Comparison of ENCODE assay signal across 8 cellular contexts in genomic region chr19:8335343-8336071, GRCh38. TPM values are rescaled to one million over a fixed set of nuclear protein-coding genes. Genes with fewer than 3 reads are reported as not detected.
DNase-seq lines count a peak whose midpoint lies in the region; ATAC-seq and TF ChIP-seq lines count a peak whose summit lies in the region.

No MANE protein-coding gene starts in this region.

- H3K9me3 Mint-ChIP-seq in T-helper 1 cell treated with Interleukin-12 subunit alpha and Interleukin-12 subunit beta and Interleukin-4 antibody, amounts not matched to agents 30 μg/mL and 1 μg/mL, for 36 hours: no peaks in the 10 kb centered on the region
- no peaks in the 10 kb centered on the region for H3K9me3 Mint-ChIP-seq in endothelial cell (ENCODE audit: unreplicated experiment)

- no peak overlapping the region for H3K27ac ChIP-seq in skeletal muscle tissue (ENCODE audit: low read depth, low read length)

- H3K4me1 ChIP-seq in NT2/D1 (ENCODE audit: insufficient read depth, insufficient read length): peaks cover 14% of the 10 kb centered on the region
- peaks cover 0 to 16% (median 9%) of the 10 kb centered on the region in 3 donors for H3K4me1 ChIP-seq in skeletal muscle tissue (ENCODE audit: control insufficient read depth in 3 of 3, insufficient read depth in 3 of 3, low read length in 3 of 3)

- no peak for DNase-seq in T-helper 1 cell
- no peak for DNase-seq in NT2/D1 (ENCODE audit: low read depth, low spot score)
- DNase-seq in endothelial cell (ENCODE audit: low spot score): no peak

- H3K36me3 ChIP-seq in NT2/D1 (ENCODE audit: insufficient read depth, insufficient read length, low read length) (no peaks in the 10 kb centered on the region), skeletal muscle tissue (ENCODE audit: control insufficient read depth in 3 of 3, insufficient read depth in 3 of 3, low read length in 3 of 3) (no peaks in the 10 kb centered on the region)

- peak overlapping the region; percentile 68 for H3K27ac Mint-ChIP-seq in T-helper 1 cell treated with Interleukin-12 subunit alpha and Interleukin-12 subunit beta and Interleukin-4 antibody, amounts not matched to agents 30 μg/mL and 1 μg/mL, for 36 hours
- no peak overlapping the region for H3K27ac Mint-ChIP-seq in endothelial cell (ENCODE audit: unreplicated experiment)

- no peak for TF ChIP-seq CTCF in endothelial cell (IDR thresholded peaks at IDR 0.05; ENCODE audit: unreplicated experiment)

- H3K27me3 ChIP-seq in NT2/D1 (ENCODE audit: insufficient read depth, insufficient read length) (peaks cover 37% of the 10 kb centered on the region), skeletal muscle tissue (ENCODE audit: control insufficient read depth in 3 of 3, insufficient read depth in 3 of 3, low read length in 3 of 3) (peaks cover 20 to 47% (median 22%) of the 10 kb centered on the region in 3 donors)

- H3K4me3 ChIP-seq in NT2/D1 (ENCODE audit: insufficient read length, low read depth) (peak overlapping the region; percentile 54), skeletal muscle tissue (ENCODE audit: low read length in 3 of 3) (peak overlapping the region in 2 of 3 donors; percentile 29 to 40)

- H3K9me3 ChIP-seq in NT2/D1 (ENCODE audit: insufficient read depth, low read length): no peaks in the 10 kb centered on the region
- H3K9me3 ChIP-seq in skeletal muscle tissue (ENCODE audit: control insufficient read depth in 3 of 3, low read length in 3 of 3): no peaks in the 10 kb centered on the region

- H3K27me3 Mint-ChIP-seq in T-helper 1 cell treated with Interleukin-12 subunit alpha and Interleukin-12 subunit beta and Interleukin-4 antibody, amounts not matched to agents 30 μg/mL and 1 μg/mL, for 36 hours (ENCODE audit: low read depth): peaks cover 40% of the 10 kb centered on the region
- peaks cover 18% of the 10 kb centered on the region for H3K27me3 Mint-ChIP-seq in endothelial cell (ENCODE audit: unreplicated experiment)

- no peaks in the 10 kb centered on the region for H3K36me3 Mint-ChIP-seq in T-helper 1 cell treated with Interleukin-12 subunit alpha and Interleukin-12 subunit beta and Interleukin-4 antibody, amounts not matched to agents 30 μg/mL and 1 μg/mL, for 36 hours (ENCODE audit: low read depth)
- peaks cover 19% of the 10 kb centered on the region for H3K36me3 Mint-ChIP-seq in endothelial cell (ENCODE audit: low read depth, unreplicated experiment)

- no peak for ATAC-seq in GM21526 (IDR thresholded peaks at IDR 0.05; ENCODE audit: low FRiP score, unreplicated experiment)
- no peak for ATAC-seq in GM19455 (IDR thresholded peaks at IDR 0.05; ENCODE audit: unreplicated experiment)
- no peak for ATAC-seq in HG03457 (IDR thresholded peaks at IDR 0.05; ENCODE audit: unreplicated experiment)

- peaks cover 2% of the 10 kb centered on the region for H3K4me1 Mint-ChIP-seq in T-helper 1 cell treated with Interleukin-12 subunit alpha and Interleukin-12 subunit beta and Interleukin-4 antibody, amounts not matched to agents 30 μg/mL and 1 μg/mL, for 36 hours (ENCODE audit: low read depth)
- peaks cover 29% of the 10 kb centered on the region for H3K4me1 Mint-ChIP-seq in endothelial cell (ENCODE audit: unreplicated experiment)

- H3K4me3 Mint-ChIP-seq in T-helper 1 cell treated with Interleukin-12 subunit alpha and Interleukin-12 subunit beta and Interleukin-4 antibody, amounts not matched to agents 30 μg/mL and 1 μg/mL, for 36 hours: peak overlapping the region; percentile 34
- H3K4me3 Mint-ChIP-seq in endothelial cell (ENCODE audit: unreplicated experiment): peak overlapping the region; percentile 66

- H3K9ac ChIP-seq in NT2/D1 (ENCODE audit: insufficient read length, low read depth) (peak overlapping the region; percentile 80), skeletal muscle tissue (ENCODE audit: low read depth in 1 of 3, low read length in 3 of 3) (no peak overlapping the region)

RNA-seq across cellular contexts. Expression of gene KANK3, which starts 7.6 kb away (rescaled TPM):
- total RNA-seq in endothelial cell (ENCODE audit: unreplicated experiment): 109 TPM
- total RNA-seq in skeletal muscle tissue: 10.4 TPM

RNA-seq across cellular contexts. Expression of gene RPS28, which starts 14.2 kb away (rescaled TPM):
- total RNA-seq in endothelial cell (ENCODE audit: unreplicated experiment) (1,732 TPM), skeletal muscle tissue (371 TPM)

RNA-seq across cellular contexts. Expression of gene NDUFA7, which starts 14.3 kb away (rescaled TPM):
- total RNA-seq in endothelial cell (ENCODE audit: unreplicated experiment): 39.9 TPM
- 21.4 TPM for total RNA-seq in skeletal muscle tissue

RNA-seq across cellular contexts. Expression of gene CD320, which starts 27.3 kb away (rescaled TPM):
- total RNA-seq in endothelial cell (ENCODE audit: unreplicated experiment) (111 TPM), skeletal muscle tissue (11.5 TPM)

RNA-seq across cellular contexts. Expression of gene ANGPTL4, which starts 28.4 kb away (rescaled TPM):
- 14.3 TPM for total RNA-seq in endothelial cell (ENCODE audit: unreplicated experiment)
- total RNA-seq in skeletal muscle tissue: 1.0 TPM
